In the genomic region with DNA sequence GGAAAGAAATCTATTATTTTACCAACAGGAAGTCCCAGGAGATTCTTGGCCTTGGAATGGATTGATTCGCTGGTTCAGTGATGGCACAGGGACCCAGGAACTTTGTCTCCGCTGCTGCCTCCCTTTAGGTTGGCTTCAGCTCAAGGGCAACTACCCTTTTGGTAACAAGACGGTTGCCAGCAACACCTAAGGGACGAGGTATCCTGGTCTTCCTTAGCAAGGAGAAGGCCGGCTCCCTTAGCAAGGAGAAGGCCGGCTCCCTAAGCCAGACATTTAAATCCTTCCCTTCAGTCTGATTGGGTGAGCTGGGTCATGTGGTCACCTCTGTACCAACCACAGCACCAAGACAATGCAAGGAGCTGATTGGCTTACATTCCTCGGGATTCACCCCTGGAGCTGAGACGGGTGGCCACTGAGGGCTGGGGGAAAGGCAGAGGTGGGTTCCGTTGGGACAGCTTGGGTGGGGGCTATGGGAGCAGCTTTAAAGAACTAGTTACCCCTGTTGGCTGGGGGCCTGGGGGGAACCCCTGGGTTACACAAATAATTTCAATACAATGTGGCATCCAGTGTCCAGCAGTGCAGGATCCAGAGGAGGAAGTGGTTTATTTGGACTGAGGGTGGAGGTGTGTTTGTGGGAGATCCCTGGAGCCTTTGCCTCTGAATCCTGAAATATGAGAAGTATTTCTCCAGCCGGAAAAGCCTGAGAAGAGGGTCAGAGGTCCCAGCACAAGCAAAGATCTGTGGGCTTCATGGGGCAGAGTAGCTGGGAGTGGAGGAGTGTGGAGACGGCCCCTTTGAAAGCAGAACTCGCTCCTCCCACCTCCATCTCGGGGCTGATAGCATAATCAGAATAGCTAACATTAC, we compare ENCODE assay signal across 1 cellular context.
TF ChIP-seq lines count a peak whose summit lies in the region.

No MANE protein-coding gene starts in this region.

TF ChIP-seq in HepG2, 621 proteins besides CTCF, POLR2A, EP300 and RAD21 (continued from another document and continues in another):
- TF ChIP-seq, protein P1, sequence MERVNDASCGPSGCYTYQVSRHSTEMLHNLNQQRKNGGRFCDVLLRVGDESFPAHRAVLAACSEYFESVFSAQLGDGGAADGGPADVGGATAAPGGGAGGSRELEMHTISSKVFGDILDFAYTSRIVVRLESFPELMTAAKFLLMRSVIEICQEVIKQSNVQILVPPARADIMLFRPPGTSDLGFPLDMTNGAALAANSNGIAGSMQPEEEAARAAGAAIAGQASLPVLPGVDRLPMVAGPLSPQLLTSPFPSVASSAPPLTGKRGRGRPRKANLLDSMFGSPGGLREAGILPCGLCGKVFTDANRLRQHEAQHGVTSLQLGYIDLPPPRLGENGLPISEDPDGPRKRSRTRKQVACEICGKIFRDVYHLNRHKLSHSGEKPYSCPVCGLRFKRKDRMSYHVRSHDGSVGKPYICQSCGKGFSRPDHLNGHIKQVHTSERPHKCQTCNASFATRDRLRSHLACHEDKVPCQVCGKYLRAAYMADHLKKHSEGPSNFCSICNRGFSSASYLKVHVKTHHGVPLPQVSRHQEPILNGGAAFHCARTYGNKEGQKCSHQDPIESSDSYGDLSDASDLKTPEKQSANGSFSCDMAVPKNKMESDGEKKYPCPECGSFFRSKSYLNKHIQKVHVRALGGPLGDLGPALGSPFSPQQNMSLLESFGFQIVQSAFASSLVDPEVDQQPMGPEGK (CRISPR knock-in tag; IDR thresholded peaks at IDR 0.05) = peak; percentile 82
- TF ChIP-seq CBX5 (CRISPR knock-in tag; IDR thresholded peaks at IDR 0.05; ENCODE audit: borderline replicate concordance) = 0 out of 2 replicates have a peak, but pooled peaks have one; percentile 16
- peak; percentile 21; the same call in 1 of the 2 replicates for TF ChIP-seq FOXK1 (CRISPR knock-in tag; IDR thresholded peaks at IDR 0.05; ENCODE audit: borderline replicate concordance, low read depth)
- TF ChIP-seq RARA (CRISPR knock-in tag; IDR thresholded peaks at IDR 0.05) = peak; percentile 29; the same call in 1 of the 2 replicates
- peak; percentile 61; the same call in 1 of the 2 replicates for TF ChIP-seq ZNF335 (CRISPR knock-in tag; IDR thresholded peaks at IDR 0.05)
- peak; percentile 44; the same call in 1 of the 2 replicates for TF ChIP-seq NCOR1 (IDR thresholded peaks at IDR 0.05; ENCODE audit: borderline replicate concordance, low read length)
- TF ChIP-seq ZNF264 (CRISPR knock-in tag; IDR thresholded peaks at IDR 0.05) = no peak
- TF ChIP-seq HOXA5 (CRISPR knock-in tag; IDR thresholded peaks at IDR 0.05) = 0 out of 2 replicates have a peak, but pooled peaks have one; percentile 25
- TF ChIP-seq, protein P2, sequence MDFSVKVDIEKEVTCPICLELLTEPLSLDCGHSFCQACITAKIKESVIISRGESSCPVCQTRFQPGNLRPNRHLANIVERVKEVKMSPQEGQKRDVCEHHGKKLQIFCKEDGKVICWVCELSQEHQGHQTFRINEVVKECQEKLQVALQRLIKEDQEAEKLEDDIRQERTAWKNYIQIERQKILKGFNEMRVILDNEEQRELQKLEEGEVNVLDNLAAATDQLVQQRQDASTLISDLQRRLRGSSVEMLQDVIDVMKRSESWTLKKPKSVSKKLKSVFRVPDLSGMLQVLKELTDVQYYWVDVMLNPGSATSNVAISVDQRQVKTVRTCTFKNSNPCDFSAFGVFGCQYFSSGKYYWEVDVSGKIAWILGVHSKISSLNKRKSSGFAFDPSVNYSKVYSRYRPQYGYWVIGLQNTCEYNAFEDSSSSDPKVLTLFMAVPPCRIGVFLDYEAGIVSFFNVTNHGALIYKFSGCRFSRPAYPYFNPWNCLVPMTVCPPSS (IDR thresholded peaks at IDR 0.05) = no peak
- no peak for TF ChIP-seq ZIK1 (CRISPR knock-in tag; IDR thresholded peaks at IDR 0.05; ENCODE audit: borderline replicate concordance, low read depth)
- TF ChIP-seq CBX1 (IDR thresholded peaks at IDR 0.05; ENCODE audit: low read depth) = peak; percentile 69
- TF ChIP-seq, protein P3, sequence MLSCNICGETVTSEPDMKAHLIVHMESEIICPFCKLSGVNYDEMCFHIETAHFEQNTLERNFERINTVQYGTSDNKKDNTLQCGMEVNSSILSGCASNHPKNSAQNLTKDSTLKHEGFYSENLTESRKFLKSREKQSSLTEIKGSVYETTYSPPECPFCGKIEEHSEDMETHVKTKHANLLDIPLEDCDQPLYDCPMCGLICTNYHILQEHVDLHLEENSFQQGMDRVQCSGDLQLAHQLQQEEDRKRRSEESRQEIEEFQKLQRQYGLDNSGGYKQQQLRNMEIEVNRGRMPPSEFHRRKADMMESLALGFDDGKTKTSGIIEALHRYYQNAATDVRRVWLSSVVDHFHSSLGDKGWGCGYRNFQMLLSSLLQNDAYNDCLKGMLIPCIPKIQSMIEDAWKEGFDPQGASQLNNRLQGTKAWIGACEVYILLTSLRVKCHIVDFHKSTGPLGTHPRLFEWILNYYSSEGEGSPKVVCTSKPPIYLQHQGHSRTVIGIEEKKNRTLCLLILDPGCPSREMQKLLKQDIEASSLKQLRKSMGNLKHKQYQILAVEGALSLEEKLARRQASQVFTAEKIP (CRISPR knock-in tag; IDR thresholded peaks at IDR 0.05; ENCODE audit: borderline replicate concordance) = no peak
- TF ChIP-seq SCMH1 (CRISPR knock-in tag; IDR thresholded peaks at IDR 0.05; ENCODE audit: borderline replicate concordance) = no peak
- TF ChIP-seq ZNF790 (CRISPR knock-in tag; IDR thresholded peaks at IDR 0.05; ENCODE audit: borderline replicate concordance) = no peak
- TF ChIP-seq REXO4 (CRISPR knock-in tag; IDR thresholded peaks at IDR 0.05; ENCODE audit: borderline replicate concordance) = no peak
- 0 out of 2 replicates have a peak, but pooled peaks have one; percentile 10 for TF ChIP-seq JUND (CRISPR knock-in tag; IDR thresholded peaks at IDR 0.05)
- no peak for TF ChIP-seq ZNF10 (CRISPR knock-in tag; IDR thresholded peaks at IDR 0.05; ENCODE audit: borderline replicate concordance, low read depth)
- peak; percentile 48; the same call in 1 of the 2 replicates for TF ChIP-seq FOXC1 (CRISPR knock-in tag; IDR thresholded peaks at IDR 0.05; ENCODE audit: borderline replicate concordance)
- TF ChIP-seq, protein P4, sequence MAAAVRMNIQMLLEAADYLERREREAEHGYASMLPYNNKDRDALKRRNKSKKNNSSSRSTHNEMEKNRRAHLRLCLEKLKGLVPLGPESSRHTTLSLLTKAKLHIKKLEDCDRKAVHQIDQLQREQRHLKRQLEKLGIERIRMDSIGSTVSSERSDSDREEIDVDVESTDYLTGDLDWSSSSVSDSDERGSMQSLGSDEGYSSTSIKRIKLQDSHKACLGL (CRISPR knock-in tag; IDR thresholded peaks at IDR 0.05) = peak; percentile 25; the same call in 1 of the 2 replicates
- 0 out of 2 replicates have a peak, but pooled peaks have one; percentile 44 for TF ChIP-seq STAT5B (CRISPR knock-in tag; IDR thresholded peaks at IDR 0.05)
- no peak for TF ChIP-seq SUZ12 (IDR thresholded peaks at IDR 0.05; ENCODE audit: low read depth, low read length)
- TF ChIP-seq ZNF543 (CRISPR knock-in tag; IDR thresholded peaks at IDR 0.05) = 0 out of 2 replicates have a peak, but pooled peaks have one; percentile 56
- TF ChIP-seq, protein P5, sequence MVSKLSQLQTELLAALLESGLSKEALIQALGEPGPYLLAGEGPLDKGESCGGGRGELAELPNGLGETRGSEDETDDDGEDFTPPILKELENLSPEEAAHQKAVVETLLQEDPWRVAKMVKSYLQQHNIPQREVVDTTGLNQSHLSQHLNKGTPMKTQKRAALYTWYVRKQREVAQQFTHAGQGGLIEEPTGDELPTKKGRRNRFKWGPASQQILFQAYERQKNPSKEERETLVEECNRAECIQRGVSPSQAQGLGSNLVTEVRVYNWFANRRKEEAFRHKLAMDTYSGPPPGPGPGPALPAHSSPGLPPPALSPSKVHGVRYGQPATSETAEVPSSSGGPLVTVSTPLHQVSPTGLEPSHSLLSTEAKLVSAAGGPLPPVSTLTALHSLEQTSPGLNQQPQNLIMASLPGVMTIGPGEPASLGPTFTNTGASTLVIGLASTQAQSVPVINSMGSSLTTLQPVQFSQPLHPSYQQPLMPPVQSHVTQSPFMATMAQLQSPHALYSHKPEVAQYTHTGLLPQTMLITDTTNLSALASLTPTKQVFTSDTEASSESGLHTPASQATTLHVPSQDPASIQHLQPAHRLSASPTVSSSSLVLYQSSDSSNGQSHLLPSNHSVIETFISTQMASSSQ (IDR thresholded peaks at IDR 0.05; ENCODE audit: low read depth) = no peak
- TF ChIP-seq, protein P5 (CRISPR knock-in tag; IDR thresholded peaks at IDR 0.05; ENCODE audit: borderline replicate concordance) = peak; percentile 17; the same call in 1 of the 2 replicates
- TF ChIP-seq, protein P6, sequence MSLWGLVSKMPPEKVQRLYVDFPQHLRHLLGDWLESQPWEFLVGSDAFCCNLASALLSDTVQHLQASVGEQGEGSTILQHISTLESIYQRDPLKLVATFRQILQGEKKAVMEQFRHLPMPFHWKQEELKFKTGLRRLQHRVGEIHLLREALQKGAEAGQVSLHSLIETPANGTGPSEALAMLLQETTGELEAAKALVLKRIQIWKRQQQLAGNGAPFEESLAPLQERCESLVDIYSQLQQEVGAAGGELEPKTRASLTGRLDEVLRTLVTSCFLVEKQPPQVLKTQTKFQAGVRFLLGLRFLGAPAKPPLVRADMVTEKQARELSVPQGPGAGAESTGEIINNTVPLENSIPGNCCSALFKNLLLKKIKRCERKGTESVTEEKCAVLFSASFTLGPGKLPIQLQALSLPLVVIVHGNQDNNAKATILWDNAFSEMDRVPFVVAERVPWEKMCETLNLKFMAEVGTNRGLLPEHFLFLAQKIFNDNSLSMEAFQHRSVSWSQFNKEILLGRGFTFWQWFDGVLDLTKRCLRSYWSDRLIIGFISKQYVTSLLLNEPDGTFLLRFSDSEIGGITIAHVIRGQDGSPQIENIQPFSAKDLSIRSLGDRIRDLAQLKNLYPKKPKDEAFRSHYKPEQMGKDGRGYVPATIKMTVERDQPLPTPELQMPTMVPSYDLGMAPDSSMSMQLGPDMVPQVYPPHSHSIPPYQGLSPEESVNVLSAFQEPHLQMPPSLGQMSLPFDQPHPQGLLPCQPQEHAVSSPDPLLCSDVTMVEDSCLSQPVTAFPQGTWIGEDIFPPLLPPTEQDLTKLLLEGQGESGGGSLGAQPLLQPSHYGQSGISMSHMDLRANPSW (CRISPR knock-in tag; IDR thresholded peaks at IDR 0.05; ENCODE audit: borderline replicate concordance) = no peak
- TF ChIP-seq, protein P7, sequence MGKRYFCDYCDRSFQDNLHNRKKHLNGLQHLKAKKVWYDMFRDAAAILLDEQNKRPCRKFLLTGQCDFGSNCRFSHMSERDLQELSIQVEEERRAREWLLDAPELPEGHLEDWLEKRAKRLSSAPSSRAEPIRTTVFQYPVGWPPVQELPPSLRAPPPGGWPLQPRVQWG (CRISPR knock-in tag; IDR thresholded peaks at IDR 0.05; ENCODE audit: borderline replicate concordance, low read depth) = no peak
- TF ChIP-seq ZNF724P (CRISPR knock-in tag; IDR thresholded peaks at IDR 0.05; ENCODE audit: borderline replicate concordance) = no peak
- TF ChIP-seq, protein P8, sequence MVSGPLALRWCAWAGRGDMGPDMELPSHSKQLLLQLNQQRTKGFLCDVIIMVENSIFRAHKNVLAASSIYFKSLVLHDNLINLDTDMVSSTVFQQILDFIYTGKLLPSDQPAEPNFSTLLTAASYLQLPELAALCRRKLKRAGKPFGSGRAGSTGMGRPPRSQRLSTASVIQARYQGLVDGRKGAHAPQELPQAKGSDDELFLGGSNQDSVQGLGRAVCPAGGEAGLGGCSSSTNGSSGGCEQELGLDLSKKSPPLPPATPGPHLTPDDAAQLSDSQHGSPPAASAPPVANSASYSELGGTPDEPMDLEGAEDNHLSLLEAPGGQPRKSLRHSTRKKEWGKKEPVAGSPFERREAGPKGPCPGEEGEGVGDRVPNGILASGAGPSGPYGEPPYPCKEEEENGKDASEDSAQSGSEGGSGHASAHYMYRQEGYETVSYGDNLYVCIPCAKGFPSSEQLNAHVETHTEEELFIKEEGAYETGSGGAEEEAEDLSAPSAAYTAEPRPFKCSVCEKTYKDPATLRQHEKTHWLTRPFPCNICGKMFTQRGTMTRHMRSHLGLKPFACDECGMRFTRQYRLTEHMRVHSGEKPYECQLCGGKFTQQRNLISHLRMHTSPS (CRISPR knock-in tag; IDR thresholded peaks at IDR 0.05; ENCODE audit: low read depth) = peak; percentile 19; the same call in 1 of the 2 replicates
- peak; percentile 66 for TF ChIP-seq THAP11 (CRISPR knock-in tag; IDR thresholded peaks at IDR 0.05)
- TF ChIP-seq, protein P9, sequence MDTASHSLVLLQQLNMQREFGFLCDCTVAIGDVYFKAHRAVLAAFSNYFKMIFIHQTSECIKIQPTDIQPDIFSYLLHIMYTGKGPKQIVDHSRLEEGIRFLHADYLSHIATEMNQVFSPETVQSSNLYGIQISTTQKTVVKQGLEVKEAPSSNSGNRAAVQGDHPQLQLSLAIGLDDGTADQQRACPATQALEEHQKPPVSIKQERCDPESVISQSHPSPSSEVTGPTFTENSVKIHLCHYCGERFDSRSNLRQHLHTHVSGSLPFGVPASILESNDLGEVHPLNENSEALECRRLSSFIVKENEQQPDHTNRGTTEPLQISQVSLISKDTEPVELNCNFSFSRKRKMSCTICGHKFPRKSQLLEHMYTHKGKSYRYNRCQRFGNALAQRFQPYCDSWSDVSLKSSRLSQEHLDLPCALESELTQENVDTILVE (CRISPR knock-in tag; IDR thresholded peaks at IDR 0.05) = peak; percentile 14; the same call in 1 of the 2 replicates
- no peak for TF ChIP-seq HES4 (CRISPR knock-in tag; IDR thresholded peaks at IDR 0.05; ENCODE audit: borderline replicate concordance)
- no peak for TF ChIP-seq ZNF709 (CRISPR knock-in tag; IDR thresholded peaks at IDR 0.05)
- no peak for TF ChIP-seq IKZF1 (IDR thresholded peaks at IDR 0.05)
- TF ChIP-seq ZNF75D (CRISPR knock-in tag; IDR thresholded peaks at IDR 0.05; ENCODE audit: borderline replicate concordance) = no peak
- TF ChIP-seq CCDC6 (CRISPR knock-in tag; IDR thresholded peaks at IDR 0.05) = no peak
- TF ChIP-seq MIXL1 (CRISPR knock-in tag; IDR thresholded peaks at IDR 0.05) = peak; percentile 22
- TF ChIP-seq, protein P10, sequence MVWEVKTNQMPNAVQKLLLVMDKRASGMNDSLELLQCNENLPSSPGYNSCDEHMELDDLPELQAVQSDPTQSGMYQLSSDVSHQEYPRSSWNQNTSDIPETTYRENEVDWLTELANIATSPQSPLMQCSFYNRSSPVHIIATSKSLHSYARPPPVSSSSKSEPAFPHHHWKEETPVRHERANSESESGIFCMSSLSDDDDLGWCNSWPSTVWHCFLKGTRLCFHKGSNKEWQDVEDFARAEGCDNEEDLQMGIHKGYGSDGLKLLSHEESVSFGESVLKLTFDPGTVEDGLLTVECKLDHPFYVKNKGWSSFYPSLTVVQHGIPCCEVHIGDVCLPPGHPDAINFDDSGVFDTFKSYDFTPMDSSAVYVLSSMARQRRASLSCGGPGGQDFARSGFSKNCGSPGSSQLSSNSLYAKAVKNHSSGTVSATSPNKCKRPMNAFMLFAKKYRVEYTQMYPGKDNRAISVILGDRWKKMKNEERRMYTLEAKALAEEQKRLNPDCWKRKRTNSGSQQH (CRISPR knock-in tag; IDR thresholded peaks at IDR 0.05; ENCODE audit: low read depth) = 0 out of 2 replicates have a peak, but pooled peaks have one; percentile 24
- no peak for TF ChIP-seq ZNF773 (CRISPR knock-in tag; IDR thresholded peaks at IDR 0.05; ENCODE audit: borderline replicate concordance)
